Comparison of ENCODE assay signal across 2 cellular contexts in genomic region chr15:65056106-65056505, GRCh38.
TF ChIP-seq lines count a peak whose summit lies in the region.

No MANE protein-coding gene starts in this region.

TF ChIP-seq in SK-N-SH, 30 proteins besides CTCF, POLR2A, EP300 and RAD21:
- TF ChIP-seq TAF1 (IDR thresholded peaks at IDR 0.05; ENCODE audit: borderline replicate concordance, low read depth, low read length): no peak
- no peak for TF ChIP-seq GABPA (IDR thresholded peaks at IDR 0.05; ENCODE audit: low read depth)
- TF ChIP-seq FOXJ3 (CRISPR knock-in tag; IDR thresholded peaks at IDR 0.05): no peak
- no peak for TF ChIP-seq USF1 (IDR thresholded peaks at IDR 0.05; ENCODE audit: borderline replicate concordance, low read depth)

TF ChIP-seq in SK-N-SH treated with all-trans-retinoic acid at 6 μM for 48 hours, 23 proteins besides CTCF, POLR2A, EP300 and RAD21:
- TF ChIP-seq PPARA (CRISPR knock-in tag; IDR thresholded peaks at IDR 0.05; ENCODE audit: borderline replicate concordance): no peak
- TF ChIP-seq ISL1 (CRISPR knock-in tag; IDR thresholded peaks at IDR 0.05): no peak
- TF ChIP-seq, protein P1, sequence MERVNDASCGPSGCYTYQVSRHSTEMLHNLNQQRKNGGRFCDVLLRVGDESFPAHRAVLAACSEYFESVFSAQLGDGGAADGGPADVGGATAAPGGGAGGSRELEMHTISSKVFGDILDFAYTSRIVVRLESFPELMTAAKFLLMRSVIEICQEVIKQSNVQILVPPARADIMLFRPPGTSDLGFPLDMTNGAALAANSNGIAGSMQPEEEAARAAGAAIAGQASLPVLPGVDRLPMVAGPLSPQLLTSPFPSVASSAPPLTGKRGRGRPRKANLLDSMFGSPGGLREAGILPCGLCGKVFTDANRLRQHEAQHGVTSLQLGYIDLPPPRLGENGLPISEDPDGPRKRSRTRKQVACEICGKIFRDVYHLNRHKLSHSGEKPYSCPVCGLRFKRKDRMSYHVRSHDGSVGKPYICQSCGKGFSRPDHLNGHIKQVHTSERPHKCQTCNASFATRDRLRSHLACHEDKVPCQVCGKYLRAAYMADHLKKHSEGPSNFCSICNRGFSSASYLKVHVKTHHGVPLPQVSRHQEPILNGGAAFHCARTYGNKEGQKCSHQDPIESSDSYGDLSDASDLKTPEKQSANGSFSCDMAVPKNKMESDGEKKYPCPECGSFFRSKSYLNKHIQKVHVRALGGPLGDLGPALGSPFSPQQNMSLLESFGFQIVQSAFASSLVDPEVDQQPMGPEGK (CRISPR knock-in tag; IDR thresholded peaks at IDR 0.05; ENCODE audit: borderline replicate concordance): no peak
- TF ChIP-seq CSDC2 (CRISPR knock-in tag; IDR thresholded peaks at IDR 0.05): no peak
- TF ChIP-seq SNAI2 (CRISPR knock-in tag; IDR thresholded peaks at IDR 0.05): no peak
- TF ChIP-seq ZC3H10 (CRISPR knock-in tag; IDR thresholded peaks at IDR 0.05): no peak
- TF ChIP-seq RARB (CRISPR knock-in tag; IDR thresholded peaks at IDR 0.05): no peak
- no peak for TF ChIP-seq ESRRG (CRISPR knock-in tag; IDR thresholded peaks at IDR 0.05)
- no peak for TF ChIP-seq ZNF70 (CRISPR knock-in tag; IDR thresholded peaks at IDR 0.05)
- no peak for TF ChIP-seq ZNF8 (CRISPR knock-in tag; IDR thresholded peaks at IDR 0.05)
- TF ChIP-seq TCF4 (CRISPR knock-in tag; IDR thresholded peaks at IDR 0.05; ENCODE audit: borderline replicate concordance): no peak
- TF ChIP-seq CREB5 (CRISPR knock-in tag; IDR thresholded peaks at IDR 0.05; ENCODE audit: low read depth): no peak
- TF ChIP-seq POU6F1 (CRISPR knock-in tag; IDR thresholded peaks at IDR 0.05; ENCODE audit: borderline replicate concordance, low read depth): no peak
- TF ChIP-seq, protein P2, sequence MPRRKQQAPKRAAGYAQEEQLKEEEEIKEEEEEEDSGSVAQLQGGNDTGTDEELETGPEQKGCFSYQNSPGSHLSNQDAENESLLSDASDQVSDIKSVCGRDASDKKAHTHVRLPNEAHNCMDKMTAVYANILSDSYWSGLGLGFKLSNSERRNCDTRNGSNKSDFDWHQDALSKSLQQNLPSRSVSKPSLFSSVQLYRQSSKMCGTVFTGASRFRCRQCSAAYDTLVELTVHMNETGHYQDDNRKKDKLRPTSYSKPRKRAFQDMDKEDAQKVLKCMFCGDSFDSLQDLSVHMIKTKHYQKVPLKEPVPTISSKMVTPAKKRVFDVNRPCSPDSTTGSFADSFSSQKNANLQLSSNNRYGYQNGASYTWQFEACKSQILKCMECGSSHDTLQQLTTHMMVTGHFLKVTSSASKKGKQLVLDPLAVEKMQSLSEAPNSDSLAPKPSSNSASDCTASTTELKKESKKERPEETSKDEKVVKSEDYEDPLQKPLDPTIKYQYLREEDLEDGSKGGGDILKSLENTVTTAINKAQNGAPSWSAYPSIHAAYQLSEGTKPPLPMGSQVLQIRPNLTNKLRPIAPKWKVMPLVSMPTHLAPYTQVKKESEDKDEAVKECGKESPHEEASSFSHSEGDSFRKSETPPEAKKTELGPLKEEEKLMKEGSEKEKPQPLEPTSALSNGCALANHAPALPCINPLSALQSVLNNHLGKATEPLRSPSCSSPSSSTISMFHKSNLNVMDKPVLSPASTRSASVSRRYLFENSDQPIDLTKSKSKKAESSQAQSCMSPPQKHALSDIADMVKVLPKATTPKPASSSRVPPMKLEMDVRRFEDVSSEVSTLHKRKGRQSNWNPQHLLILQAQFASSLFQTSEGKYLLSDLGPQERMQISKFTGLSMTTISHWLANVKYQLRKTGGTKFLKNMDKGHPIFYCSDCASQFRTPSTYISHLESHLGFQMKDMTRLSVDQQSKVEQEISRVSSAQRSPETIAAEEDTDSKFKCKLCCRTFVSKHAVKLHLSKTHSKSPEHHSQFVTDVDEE (CRISPR knock-in tag; IDR thresholded peaks at IDR 0.05): no peak
- TF ChIP-seq ZFP30 (CRISPR knock-in tag; IDR thresholded peaks at IDR 0.05): no peak
- TF ChIP-seq GLIS3 (CRISPR knock-in tag; IDR thresholded peaks at IDR 0.05): no peak
- no peak for TF ChIP-seq ARNTL (CRISPR knock-in tag; IDR thresholded peaks at IDR 0.05; ENCODE audit: borderline replicate concordance, low read depth)
